In the genomic region with DNA sequence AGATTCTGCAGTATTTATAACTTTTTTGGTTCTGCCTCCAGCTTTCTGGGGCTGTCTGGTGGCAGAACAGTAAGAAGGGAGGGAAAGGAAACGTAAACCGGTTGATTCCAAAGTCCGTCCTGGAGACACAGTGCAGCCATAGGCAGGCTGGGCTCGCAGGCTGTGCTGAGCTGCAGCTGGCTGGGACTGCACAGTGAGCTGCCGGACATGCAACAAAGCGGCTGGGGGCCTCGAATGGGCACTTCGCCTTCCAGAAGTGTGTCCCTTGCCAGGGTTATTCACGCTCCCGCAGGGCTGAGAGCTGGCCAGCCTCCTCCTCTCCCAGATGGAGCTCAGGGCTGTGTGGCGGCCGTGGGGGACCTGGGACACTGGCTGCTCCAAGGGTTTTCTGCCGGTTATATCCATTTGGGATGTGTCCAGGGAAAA, we compare ENCODE assay signal across 22 cellular contexts.
DNase-seq lines count a peak whose midpoint lies in the region; ATAC-seq lines count a peak whose summit lies in the region.
"Had no signal": no experiment of that assay in that cellular context is flagged by ENCODE, and none has a peak within 500 bp of the region (broad histone marks: within the 10 kb centered on the region; RNA-seq: fewer than 3 reads in every experiment).

No MANE protein-coding gene starts in this region.

- H3K27me3 Mint-ChIP-seq in activated T-cell treated with anti-CD3 and anti-CD28 coated beads, Interleukin-2, amount 50 U/mL, for 72 hours (ENCODE audit: low read depth), result no peaks in the 10 kb centered on the region

- H3K27me3 ChIP-seq in duodenal mucosa (ENCODE audit: control insufficient read depth in 1 of 2, insufficient read depth in 2 of 2, low read length in 2 of 2), result no peaks in the 10 kb centered on the region

- peak overlapping the region; percentile 40 for H3K27ac ChIP-seq in duodenal mucosa (ENCODE audit: low read depth, low read length)
- H3K27ac ChIP-seq: psoas muscle had no signal

- peaks cover 62 to 67% of the 10 kb centered on the region in 2 donors for H3K4me1 ChIP-seq in duodenal mucosa (ENCODE audit: control insufficient read depth in 1 of 2, insufficient read depth in 2 of 2, low read length in 2 of 2)

- H3K4me3 Mint-ChIP-seq in activated T-cell treated with anti-CD3 and anti-CD28 coated beads, Interleukin-2, amount 50 U/mL, for 72 hours, result no peak overlapping the region
- H3K4me3 Mint-ChIP-seq: activated CD4-positive, alpha-beta T cell treated with anti-CD3 and anti-CD28 coated beads, Interleukin-2, amount 10 ng/mL, durations not matched to agents 7 days and 5 days; endodermal cell; nephron progenitor cell had no signal

- no peak overlapping the region for H3K27ac Mint-ChIP-seq in activated T-cell treated with anti-CD3 and anti-CD28 coated beads, Interleukin-2, amount 50 U/mL, for 72 hours
- H3K27ac Mint-ChIP-seq: activated CD4-positive, alpha-beta T cell treated with anti-CD3 and anti-CD28 coated beads, Interleukin-2, amount 10 ng/mL, durations not matched to agents 7 days and 5 days; CD4-positive, CD25-positive, alpha-beta regulatory T cell; endodermal cell had no signal

- ATAC-seq in HG02798 (IDR thresholded peaks at IDR 0.05; ENCODE audit: poor library complexity, unreplicated experiment) (no peak), HG02588 (IDR thresholded peaks at IDR 0.05; ENCODE audit: unreplicated experiment) (no peak)
- ATAC-seq in activated T-cell treated with anti-CD3 and anti-CD28 coated beads, Interleukin-2, amount 50 U/mL, for 72 hours (replicated peaks in 1 of 2), result no peak
- ATAC-seq: HCT116, psoas muscle had no signal

- H3K36me3 ChIP-seq in duodenal mucosa (ENCODE audit: control insufficient read depth in 1 of 2, insufficient read depth in 2 of 2, low read length in 2 of 2), result no peaks in the 10 kb centered on the region

- DNase-seq in HuH-7.5 (ENCODE audit: low spot score), result peak; percentile 59
- DNase-seq in medulla oblongata (ENCODE audit: extremely low spot score), result peak; percentile 16
- peak; percentile 11 for DNase-seq in stimulated activated CD8-positive, alpha-beta memory T cell treated with anti-CD3 and anti-CD28 coated beads, Interleukin-4, amount 100 ng/mL, for 48 hours
- DNase-seq in activated T-cell treated with anti-CD3 and anti-CD28 coated beads, Interleukin-2, amount 50 U/mL, for 72 hours, result no peak
- DNase-seq in MV-4-11 (lab: John Stamatoyannopoulos, UW), result no peak
- DNase-seq: activated CD4-positive, alpha-beta T cell treated with anti-CD3 and anti-CD28 coated beads, Interleukin-2, amount 10 ng/mL, durations not matched to agents 7 days and 5 days; activated naive CD4-positive, alpha-beta T cell; activated T-cell treated with anti-CD3 and anti-CD28 coated beads for 4 hours; CD4-positive, CD25-positive, alpha-beta regulatory T cell; DMS153; endodermal cell; GF-D8; KBM-7; mammary epithelial cell; NCI-H1930; nephron progenitor cell; T-helper 1 cell had no signal

- H3K9me3 ChIP-seq in duodenal mucosa (ENCODE audit: control insufficient read depth in 1 of 2, low read length in 2 of 2), result no peaks in the 10 kb centered on the region
- H3K9me3 ChIP-seq: psoas muscle had no signal

- peak overlapping the region; percentile 2 to 47 for H3K9ac ChIP-seq in duodenal mucosa (ENCODE audit: low read depth in 1 of 2, low read length in 2 of 2)

- peaks cover 6% of the 10 kb centered on the region for H3K4me1 Mint-ChIP-seq in activated T-cell treated with anti-CD3 and anti-CD28 coated beads, Interleukin-2, amount 50 U/mL, for 72 hours (ENCODE audit: low read depth)

- no peaks in the 10 kb centered on the region for H3K9me3 Mint-ChIP-seq in activated T-cell treated with anti-CD3 and anti-CD28 coated beads, Interleukin-2, amount 50 U/mL, for 72 hours
- H3K9me3 Mint-ChIP-seq: activated CD4-positive, alpha-beta T cell treated with anti-CD3 and anti-CD28 coated beads, Interleukin-2, amount 10 ng/mL, durations not matched to agents 7 days and 5 days; endodermal cell; nephron progenitor cell had no signal

- H3K4me3 ChIP-seq in duodenal mucosa (ENCODE audit: low read depth in 1 of 2, low read length in 2 of 2), result no peak overlapping the region
- H3K4me3 ChIP-seq: psoas muscle had no signal

- H3K36me3 Mint-ChIP-seq in activated T-cell treated with anti-CD3 and anti-CD28 coated beads, Interleukin-2, amount 50 U/mL, for 72 hours (ENCODE audit: insufficient read depth in 2 of 2), result no peaks in the 10 kb centered on the region
- H3K36me3 Mint-ChIP-seq: CD4-positive, CD25-positive, alpha-beta regulatory T cell had no signal

Comparison
In these comparisons a context has a peak if more than half of its experiments do, and no peak if none do; other contexts are left out.
1. DNase-seq: peak in HuH-7.5 (single experiment), medulla oblongata (single experiment) and stimulated activated CD8-positive, alpha-beta memory T cell treated with anti-CD3 and anti-CD28 coated beads, Interleukin-4, amount 100 ng/mL, for 48 hours (single experiment); none in activated T-cell treated with anti-CD3 and anti-CD28 coated beads, Interleukin-2, amount 50 U/mL, for 72 hours (0 of 2) and MV-4-11 (single experiment).